Comparison of ENCODE assay signal across 26 cellular contexts in the genomic region with DNA sequence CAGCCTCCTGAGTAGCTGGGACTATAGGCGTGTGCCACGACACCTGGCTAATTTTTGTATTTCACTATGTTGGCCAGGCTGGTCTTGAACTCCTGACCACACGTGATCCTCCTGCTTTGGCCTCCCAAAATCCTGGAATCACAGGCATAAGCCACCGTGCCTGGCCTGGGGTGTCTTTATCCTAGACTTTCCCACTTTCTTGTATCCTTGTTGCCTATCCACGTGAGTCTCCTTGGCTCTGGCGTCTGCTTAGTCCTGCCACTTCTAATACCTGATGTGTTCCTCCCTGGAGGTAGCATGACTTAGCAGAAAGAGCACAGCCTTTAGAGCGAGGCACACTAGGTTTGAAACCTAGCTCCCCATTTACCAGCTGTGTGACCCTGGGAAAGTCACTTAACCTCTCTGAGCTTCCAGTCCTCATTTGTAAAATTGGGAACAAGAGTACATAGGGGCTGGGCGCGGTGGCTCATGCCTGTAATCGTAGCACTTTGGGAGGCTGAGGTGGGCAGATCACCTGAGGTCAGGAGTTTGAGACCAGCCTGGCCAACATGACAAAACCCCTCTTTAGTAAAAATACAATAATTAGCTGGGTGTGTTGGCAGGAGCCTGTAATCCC.
"Had no signal": no experiment of that assay in that cellular context is flagged by ENCODE, and none has a peak within 500 bp of the region (broad histone marks: within the 10 kb centered on the region; RNA-seq: fewer than 3 reads in every experiment).

No MANE protein-coding gene starts in this region.

- FAIRE-seq: endometrium, frontal cortex, keratinocyte, small intestine had no signal

- H3K27ac ChIP-seq: neutrophil, prostate gland, stomach, testis, tibial artery, upper lobe of left lung, uterus had no signal

- H3K36me3 ChIP-seq: uterus had no signal

- H3K4me3 ChIP-seq: lung, mucosa of descending colon, prostate gland, stomach, testis, tibial artery, upper lobe of left lung, uterus had no signal

- H3K4me1 ChIP-seq: prostate gland, stomach, testis, tibial artery, upper lobe of left lung, uterus had no signal

- DNase-seq: cerebellar nuclear complex; cortex of kidney; effector memory CD8-positive, alpha-beta T cell; erythroblast; head of caudate nucleus; mucosa of descending colon; naive B cell; right cardiac atrium; small intestine; stimulated activated CD4-positive, alpha-beta T cell treated with anti-CD3 and anti-CD28 coated beads, Interleukin-15, amount 100 ng/mL, for 24 hours; stimulated activated CD4-positive, alpha-beta T cell treated with anti-CD3 and anti-CD28 coated beads, Interleukin-4, amount 100 ng/mL, for 1 hour; stimulated activated CD8-positive, alpha-beta memory T cell treated with anti-CD3 and anti-CD28 coated beads, Interleukin-4, amount 100 ng/mL, for 48 hours; stimulated activated naive CD4-positive, alpha-beta T cell; stomach; testis; tibial artery; upper lobe of left lung; uterus had no signal

- H3K9me3 ChIP-seq: mucosa of descending colon, neutrophil, prostate gland, testis, uterus had no signal

- ATAC-seq: effector memory CD8-positive, alpha-beta T cell; left lobe of liver; mucosa of descending colon; natural killer cell treated with Interleukin-12 subunit alpha and Interleukin-12 subunit beta and Interleukin-15 and Interleukin-18, amount 100 ng/mL, for 72 hours had no signal

- H3K27me3 ChIP-seq: neutrophil, stomach, testis, tibial artery, upper lobe of left lung, uterus had no signal
